In the genomic region with DNA sequence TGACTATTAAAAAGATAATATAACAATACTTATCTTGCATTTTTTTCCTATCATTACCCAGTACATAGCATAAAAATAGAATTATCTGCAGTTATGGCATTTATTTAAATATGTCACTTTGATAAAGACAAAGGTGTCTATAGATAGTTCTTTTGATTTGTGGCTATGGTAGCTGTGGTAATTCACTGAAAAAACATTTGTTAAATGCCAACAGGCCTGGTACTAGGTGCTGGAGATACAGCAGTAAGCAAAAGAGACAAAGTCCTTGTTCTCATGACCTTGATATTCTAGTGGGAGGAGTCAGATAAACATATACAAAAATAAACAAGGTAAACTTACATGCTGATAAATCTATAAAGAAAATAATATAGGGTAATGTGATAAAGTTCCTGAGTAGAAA, we compare ENCODE assay signal across 11 cellular contexts. TPM values are rescaled to one million over a fixed set of nuclear protein-coding genes. Genes with fewer than 3 reads are reported as not detected.
"Had no signal": no experiment of that assay in that cellular context is flagged by ENCODE, and none has a peak within 500 bp of the region (broad histone marks: within the 10 kb centered on the region; RNA-seq: fewer than 3 reads in every experiment).

No MANE protein-coding gene starts in this region.

- H3K27ac Mint-ChIP-seq: GM23338, H9, HFFc6 had no signal

- H3K27ac ChIP-seq: GM23248 had no signal

- H3K4me3 Mint-ChIP-seq: GM23338, H9, HFFc6 had no signal

- ATAC-seq: GM23338, HCT116 had no signal

- H3K9me3 Mint-ChIP-seq: GM23338, H9, HFFc6 had no signal

- H3K9me3 ChIP-seq: HAP-1 had no signal

- H3K9ac ChIP-seq: GM23248 had no signal

- DNase-seq: GM23248, GOT3, H7, H9, HCEC 1CT, HFFc6 had no signal

- H3K4me2 ChIP-seq: GM23338 had no signal

- H3K36me3 ChIP-seq: HAP-1 had no signal

- H2AFZ ChIP-seq: GM23248, GM23338 had no signal

- H3K4me1 Mint-ChIP-seq: GM23338, H9 had no signal

- H3K4me3 ChIP-seq: GM23248, GM23338, HAP-1 had no signal

RNA-seq across cellular contexts. Expression of a gene that starts 44.7 kb away (rescaled TPM):
- total RNA-seq: GM23248, GM23338, H1, H4, H7, H9, HFFc6 had no signal
- polyA plus RNA-seq: GM23248, GM23338, H1 had no signal
